Comparison of ENCODE assay signal across 30 cellular contexts in the genomic region with DNA sequence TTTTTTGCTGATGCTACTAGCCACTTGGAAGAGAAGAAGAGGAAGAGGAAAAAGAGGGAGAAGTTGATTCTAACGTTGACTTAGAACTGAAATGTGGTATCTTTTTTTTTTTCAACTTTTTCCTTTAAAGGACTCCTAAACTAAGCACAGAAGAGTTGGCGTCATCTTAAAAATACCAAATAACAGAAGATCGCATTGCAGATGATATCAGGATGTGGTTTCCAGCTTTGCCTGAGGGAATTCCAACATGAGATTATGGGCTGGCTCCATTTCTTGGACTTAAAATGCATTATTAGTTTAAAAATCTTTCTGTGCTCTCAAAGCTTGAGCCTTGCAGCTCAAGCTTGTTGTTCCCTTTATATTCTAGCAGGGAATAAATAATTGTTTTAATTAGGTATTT. TPM values are rescaled to one million over a fixed set of nuclear protein-coding genes. Genes with fewer than 3 reads are reported as not detected.
DNase-seq lines count a peak whose midpoint lies in the region; ATAC-seq and TF ChIP-seq lines count a peak whose summit lies in the region.
"Had no signal": no experiment of that assay in that cellular context is flagged by ENCODE, and none has a peak within 500 bp of the region (broad histone marks: within the 10 kb centered on the region; RNA-seq: fewer than 3 reads in every experiment).

No MANE protein-coding gene starts in this region.

- TF ChIP-seq CTCF in Caco-2 (IDR thresholded peaks at IDR 0.05; ENCODE audit: insufficient read depth in 1 of 2, low read depth in 1 of 2, low read length in 1 of 2, severe bottlenecking in 1 of 2, unreplicated experiment in 1 of 2), result no peak
- TF ChIP-seq CTCF in astrocyte of the cerebellum (IDR thresholded peaks at IDR 0.05; ENCODE audit: low read depth, low read length, missing control alignments), result no peak
- TF ChIP-seq CTCF in fibroblast of the aortic adventitia (IDR thresholded peaks at IDR 0.05; ENCODE audit: insufficient read depth, low read length), result no peak
- no peak for TF ChIP-seq CTCF in osteoblast (IDR thresholded peaks at IDR 0.05; ENCODE audit: extremely low read depth, low read depth, low read length)

- POLR2A ChIA-PET in Caco-2 (lab: Charles Lee), result no interaction called here

- H4K20me1 ChIP-seq in osteoblast (ENCODE audit: insufficient read depth, low read length), result no peaks in the 10 kb centered on the region

- peaks cover 9% of the 10 kb centered on the region for H3K4me1 Mint-ChIP-seq in Caco-2 (ENCODE audit: low read depth, unreplicated experiment)
- H3K4me1 Mint-ChIP-seq: mesothelial cell of epicardium had no signal

- H3K4me3 ChIP-seq in Caco-2 (ENCODE audit: low read depth, low read length) (no peak overlapping the region), astrocyte of the cerebellum (ENCODE audit: low read depth, low read length) (no peak overlapping the region), fibroblast of the aortic adventitia (ENCODE audit: low read depth, low read length) (no peak overlapping the region), osteoblast (ENCODE audit: insufficient read depth, low read length) (no peak overlapping the region)
- H3K4me3 ChIP-seq: A549, adrenal gland, heart left ventricle, psoas muscle, vagina had no signal

- no peaks in the 10 kb centered on the region for H3K9me3 Mint-ChIP-seq in Caco-2 (ENCODE audit: unreplicated experiment)
- H3K9me3 Mint-ChIP-seq: activated CD4-positive, alpha-beta memory T cell treated with anti-CD3 and anti-CD28 coated beads for 36 hours; mesothelial cell of epicardium; naive thymus-derived CD4-positive, alpha-beta T cell; stimulated activated naive CD8-positive, alpha-beta T cell treated with anti-CD3 and anti-CD28 coated beads, Interleukin-15, Interleukin-2, amounts not matched to agents 100 ng/mL and 50 ng/mL, for 24 hours had no signal

- H3K79me2 ChIP-seq in osteoblast (ENCODE audit: insufficient read depth, low read length), result no peaks in the 10 kb centered on the region

- H2AFZ ChIP-seq in osteoblast (ENCODE audit: low read length), result no peak overlapping the region

- H3K27ac Mint-ChIP-seq in Caco-2 (ENCODE audit: unreplicated experiment), result no peak overlapping the region
- H3K27ac Mint-ChIP-seq: activated CD4-positive, alpha-beta memory T cell treated with anti-CD3 and anti-CD28 coated beads for 36 hours; mesothelial cell of epicardium; naive thymus-derived CD4-positive, alpha-beta T cell; stimulated activated naive CD8-positive, alpha-beta T cell treated with anti-CD3 and anti-CD28 coated beads, Interleukin-15, Interleukin-2, amounts not matched to agents 100 ng/mL and 50 ng/mL, for 24 hours had no signal

- no peaks in the 10 kb centered on the region for H3K27me3 ChIP-seq in Caco-2 (replicated peaks; ENCODE audit: control insufficient read depth, insufficient read depth, low read length)
- no peaks in the 10 kb centered on the region for H3K27me3 ChIP-seq in osteoblast (ENCODE audit: insufficient read depth, low read length)
- H3K27me3 ChIP-seq: adrenal gland, heart left ventricle, neutrophil, vagina had no signal

- in situ Hi-C loops in astrocyte of the cerebellum (cut with HindIII; ENCODE audit: low sequenced_read_pairs), result no loop called here

- CTCF ChIA-PET in Caco-2 (lab: Charles Lee), result no interaction called here

- TSS peak; percentile 53 for BruUV-seq in Caco-2 (replicated peaks; lab: Mats Ljungman, UMichigan)

- H3K27me3 Mint-ChIP-seq in Caco-2 (ENCODE audit: insufficient read depth, unreplicated experiment), result no peaks in the 10 kb centered on the region
- H3K27me3 Mint-ChIP-seq: activated CD4-positive, alpha-beta memory T cell treated with anti-CD3 and anti-CD28 coated beads for 36 hours; naive thymus-derived CD4-positive, alpha-beta T cell; stimulated activated naive CD8-positive, alpha-beta T cell treated with anti-CD3 and anti-CD28 coated beads, Interleukin-15, Interleukin-2, amounts not matched to agents 100 ng/mL and 50 ng/mL, for 24 hours had no signal

- H3K9me3 ChIP-seq in Caco-2 (no peaks in the 10 kb centered on the region), osteoblast (ENCODE audit: low read depth, low read length) (no peaks in the 10 kb centered on the region)
- H3K9me3 ChIP-seq: A549, adrenal gland, heart left ventricle, neutrophil, psoas muscle, vagina had no signal

- intact Hi-C loops in Caco-2 (cut with micrococcal nuclease; ENCODE audit: unreplicated experiment), result no loop called here

- DNase-seq in Caco-2 (no peak), LHCN-M2 (ENCODE audit: low read depth) (peak; percentile 7), astrocyte of the cerebellum (ENCODE audit: low read depth) (peak; percentile 9), fibroblast of the aortic adventitia (ENCODE audit: low read depth) (peak; percentile 58), osteoblast (ENCODE audit: insufficient read length, low spot score, missing footprints) (no peak), KG1 (lab: John Stamatoyannopoulos, UW) (no peak), CD1c-positive myeloid dendritic cell (ENCODE audit: extremely low spot score) (no peak)
- DNase-seq: activated CD4-positive, alpha-beta memory T cell treated with anti-CD3 and anti-CD28 coated beads for 36 hours; activated CD4-positive, CD25-positive, alpha-beta regulatory T cell treated with anti-CD3 and anti-CD28 coated beads, Interleukin-2, amount 50 U/mL, for 72 hours; activated naive CD4-positive, alpha-beta T cell treated with Interleukin-2 at 50 U/mL for 16 hours; adrenal gland; effector CD4-positive, alpha-beta T cell; heart left ventricle; kidney; naive thymus-derived CD4-positive, alpha-beta T cell; NCI-H1930; NCI-H2171 treated with DMSO at 0.1 percent for 48 hours; NCI-H510A treated with DMSO at 0.1 percent for 48 hours; psoas muscle; stimulated activated CD8-positive, alpha-beta memory T cell treated with anti-CD3 and anti-CD28 coated beads, Interleukin-4, amount 100 ng/mL, for 48 hours; T-helper 2 cell had no signal

- peaks cover 16% of the 10 kb centered on the region for H3K36me3 Mint-ChIP-seq in Caco-2 (ENCODE audit: insufficient read depth, unreplicated experiment)

- H3K36me3 ChIP-seq in Caco-2 (ENCODE audit: control insufficient read depth, insufficient read depth, low read length) (no peaks in the 10 kb centered on the region), osteoblast (ENCODE audit: insufficient read depth, low read length) (peaks cover 50% of the 10 kb centered on the region)

- no peak overlapping the region for H3K27ac ChIP-seq in osteoblast (ENCODE audit: low read depth, low read length)
- H3K27ac ChIP-seq: A549, adrenal gland, epithelial cell of prostate, heart left ventricle, neutrophil, psoas muscle, vagina had no signal

- no peaks in the 10 kb centered on the region for H3K4me1 ChIP-seq in Caco-2
- H3K4me1 ChIP-seq in osteoblast (ENCODE audit: insufficient read depth, low read length), result no peaks in the 10 kb centered on the region
- H3K4me1 ChIP-seq: A549, adrenal gland, heart left ventricle, psoas muscle, vagina had no signal

- no peak overlapping the region for H3K4me3 Mint-ChIP-seq in Caco-2 (ENCODE audit: unreplicated experiment)
- H3K4me3 Mint-ChIP-seq: activated CD4-positive, alpha-beta memory T cell treated with anti-CD3 and anti-CD28 coated beads for 36 hours; mesothelial cell of epicardium; naive thymus-derived CD4-positive, alpha-beta T cell; stimulated activated naive CD8-positive, alpha-beta T cell treated with anti-CD3 and anti-CD28 coated beads, Interleukin-15, Interleukin-2, amounts not matched to agents 100 ng/mL and 50 ng/mL, for 24 hours had no signal

- no peak for ATAC-seq in HG03095 (IDR thresholded peaks at IDR 0.05; ENCODE audit: unreplicated experiment)
- ATAC-seq: A549; heart left ventricle; naive thymus-derived CD4-positive, alpha-beta T cell; psoas muscle; Right ventricle myocardium inferior; sciatic nerve had no signal

- H3K4me2 ChIP-seq in osteoblast (ENCODE audit: insufficient read depth, low read length), result no peak overlapping the region
- H3K4me2 ChIP-seq: A549 had no signal

RNA-seq across cellular contexts. Expression of a gene that starts 29.8 kb away (rescaled TPM):
- total RNA-seq in Caco-2 (2022), result 27.0 and 28.3 TPM in 2 replicates
- 35.1 and 56.0 TPM in 2 replicates for total RNA-seq in LHCN-M2 (2014; rRNA removed)
- 10.1 TPM for polyA plus RNA-seq in LHCN-M2 (2012)
- 13.4 and 22.1 TPM in 2 replicates for total RNA-seq in fibroblast of the aortic adventitia (ENCODE audit: low replicate concordance)
- total RNA-seq in osteoblast, result 9.1 and 11.2 TPM in 2 replicates

RNA-seq across cellular contexts. Expression of a gene that starts 29.9 kb away (rescaled TPM):
- total RNA-seq in Caco-2 (2022), result 16.4 and 19.5 TPM in 2 replicates
- total RNA-seq in LHCN-M2 (2014; rRNA removed), result 13.9 and 17.9 TPM in 2 replicates
- polyA plus RNA-seq in LHCN-M2 (2012), result 6.2 TPM
- total RNA-seq in fibroblast of the aortic adventitia (ENCODE audit: low replicate concordance), result 14.9 and 32.0 TPM in 2 replicates
- 26.8 and 30.1 TPM in 2 replicates for total RNA-seq in osteoblast

Comparison
In these comparisons a context has a peak if more than half of its experiments do, and no peak if none do; other contexts are left out.
1. DNase-seq: peak in LHCN-M2 (single experiment), astrocyte of the cerebellum (single experiment) and fibroblast of the aortic adventitia (single experiment); none in Caco-2 (0 of 2), osteoblast (single experiment), KG1 (single experiment) and CD1c-positive myeloid dendritic cell (single experiment).